21 cellular contexts compared by ENCODE assay signal in the genomic region with DNA sequence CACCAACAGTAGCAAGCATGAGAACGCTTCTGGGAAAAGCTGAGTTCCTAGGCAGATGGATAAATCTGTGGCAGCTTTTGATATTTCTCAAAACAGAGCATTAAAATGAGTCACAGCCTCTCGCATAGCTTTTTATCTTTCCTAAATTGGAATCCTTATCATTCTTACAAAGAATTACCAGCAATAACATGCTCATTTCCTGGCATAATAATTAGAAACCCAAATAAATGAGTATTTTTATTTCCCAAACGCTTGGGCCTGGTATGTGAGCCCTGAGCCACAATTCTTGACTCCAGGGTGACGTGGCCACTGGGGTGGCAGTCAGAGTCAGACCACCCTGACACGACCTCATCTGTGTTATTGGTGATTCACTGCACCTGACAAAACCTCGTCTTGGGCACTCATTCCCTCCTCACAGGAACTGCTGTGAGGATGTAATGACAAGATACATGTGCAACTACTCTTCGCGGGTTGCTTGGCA.
A peak's percentile ranks its signal among the peaks of the same experiment; 100 is the strongest.
DNase-seq lines count a peak whose midpoint lies in the region; ATAC-seq lines count a peak whose summit lies in the region.
"Had no signal": no experiment of that assay in that cellular context is flagged by ENCODE, and none has a peak within 500 bp of the region (broad histone marks: within the 10 kb centered on the region; RNA-seq: fewer than 3 reads in every experiment).

No MANE protein-coding gene starts in this region.

- CTCF ChIA-PET in activated naive CD4-positive, alpha-beta T cell treated with anti-CD3 and anti-CD28 coated beads for 36 hours (lab: Charles Lee), result interaction anchor here (0.6 to 1.2 kb wide), 5 partner anchors 10 to 288 kb away, joined by 3 to 5 read pairs (median 3); no protein-coding TSS in a partner anchor

- H3K4me1 Mint-ChIP-seq in activated naive CD4-positive, alpha-beta T cell treated with anti-CD3 and anti-CD28 coated beads for 36 hours (ENCODE audit: low read depth), result peaks cover 45% of the 10 kb centered on the region
- peaks cover 52% of the 10 kb centered on the region for H3K4me1 Mint-ChIP-seq in activated naive CD8-positive, alpha-beta T cell treated with anti-CD3 and anti-CD28 coated beads for 36 hours

- no peak overlapping the region for H3K4me3 Mint-ChIP-seq in activated naive CD4-positive, alpha-beta T cell treated with anti-CD3 and anti-CD28 coated beads for 36 hours
- no peak overlapping the region for H3K4me3 Mint-ChIP-seq in activated naive CD8-positive, alpha-beta T cell treated with anti-CD3 and anti-CD28 coated beads for 36 hours

- no peaks in the 10 kb centered on the region for H3K27me3 Mint-ChIP-seq in activated naive CD4-positive, alpha-beta T cell treated with anti-CD3 and anti-CD28 coated beads for 36 hours (ENCODE audit: low read depth)
- no peaks in the 10 kb centered on the region for H3K27me3 Mint-ChIP-seq in activated naive CD8-positive, alpha-beta T cell treated with anti-CD3 and anti-CD28 coated beads for 36 hours

- peak; percentile 20 for ATAC-seq in stimulated activated naive CD8-positive, alpha-beta T cell treated with anti-CD3 and anti-CD28 coated beads, Interleukin-15, Interleukin-2, amounts not matched to agents 100 U/mL and 50 U/mL, for 24 hours
- no peak for ATAC-seq in HG02840 (IDR thresholded peaks at IDR 0.05; ENCODE audit: low FRiP score, unreplicated experiment)
- ATAC-seq: PC-3, sciatic nerve had no signal

- no peaks in the 10 kb centered on the region for H3K36me3 Mint-ChIP-seq in activated naive CD4-positive, alpha-beta T cell treated with anti-CD3 and anti-CD28 coated beads for 36 hours (ENCODE audit: low read depth)
- H3K36me3 Mint-ChIP-seq in activated naive CD8-positive, alpha-beta T cell treated with anti-CD3 and anti-CD28 coated beads for 36 hours, result peaks cover 22% of the 10 kb centered on the region

- peak; percentile 47 for DNase-seq in activated naive CD4-positive, alpha-beta T cell treated with anti-CD3 and anti-CD28 coated beads for 36 hours
- DNase-seq in activated naive CD4-positive, alpha-beta T cell (lab: John Stamatoyannopoulos, UW), result no peak
- no peak for DNase-seq in activated naive CD8-positive, alpha-beta T cell treated with anti-CD3 and anti-CD28 coated beads for 36 hours
- DNase-seq in hepatic stellate cell (ENCODE audit: low spot score) (peak; percentile 64), H4 (ENCODE audit: low spot score) (no peak), NCI-H510A treated with DMSO at 0.1 percent for 48 hours (lab: John Stamatoyannopoulos, UW) (no peak)
- DNase-seq in stimulated activated naive CD8-positive, alpha-beta T cell treated with anti-CD3 and anti-CD28 coated beads, Interleukin-15, Interleukin-2, amounts not matched to agents 100 U/mL and 50 U/mL, for 24 hours, result no peak
- DNase-seq: ACHN; activated CD8-positive, alpha-beta memory T cell treated with anti-CD3 and anti-CD28 coated beads for 24 hours; activated gamma-delta T cell; effector memory CD4-positive, alpha-beta T cell; GF-D8; GOT3; mesendoderm; MG63; NCI-H2029; PC-3; stimulated activated CD4-positive, alpha-beta T cell treated with anti-CD3 and anti-CD28 coated beads, Interleukin-4, amount 100 ng/mL, for 4 hours; upper lobe of left lung had no signal

- intact Hi-C loops in activated naive CD4-positive, alpha-beta T cell treated with anti-CD3 and anti-CD28 coated beads for 36 hours (cut with micrococcal nuclease), result no loop called here

- H3K9me3 Mint-ChIP-seq in activated naive CD4-positive, alpha-beta T cell treated with anti-CD3 and anti-CD28 coated beads for 36 hours, result no peaks in the 10 kb centered on the region
- H3K9me3 Mint-ChIP-seq in activated naive CD8-positive, alpha-beta T cell treated with anti-CD3 and anti-CD28 coated beads for 36 hours, result peaks cover 2% of the 10 kb centered on the region

- no peak overlapping the region for H3K27ac Mint-ChIP-seq in activated naive CD4-positive, alpha-beta T cell treated with anti-CD3 and anti-CD28 coated beads for 36 hours
- peak overlapping the region; percentile 0 for H3K27ac Mint-ChIP-seq in activated naive CD8-positive, alpha-beta T cell treated with anti-CD3 and anti-CD28 coated beads for 36 hours

Comparison
In these comparisons a context has a peak if more than half of its experiments do, and no peak if none do; other contexts are left out.
1. DNase-seq: peak in activated naive CD4-positive, alpha-beta T cell treated with anti-CD3 and anti-CD28 coated beads for 36 hours (single experiment) and hepatic stellate cell (single experiment); none in activated naive CD4-positive, alpha-beta T cell (0 of 4), activated naive CD8-positive, alpha-beta T cell treated with anti-CD3 and anti-CD28 coated beads for 36 hours (single experiment), stimulated activated naive CD8-positive, alpha-beta T cell treated with anti-CD3 and anti-CD28 coated beads, Interleukin-15, Interleukin-2, amounts not matched to agents 100 U/mL and 50 U/mL, for 24 hours (single experiment), H4 (single experiment) and NCI-H510A treated with DMSO at 0.1 percent for 48 hours (single experiment).